Comparison of ENCODE assay signal across 26 cellular contexts in the genomic region with DNA sequence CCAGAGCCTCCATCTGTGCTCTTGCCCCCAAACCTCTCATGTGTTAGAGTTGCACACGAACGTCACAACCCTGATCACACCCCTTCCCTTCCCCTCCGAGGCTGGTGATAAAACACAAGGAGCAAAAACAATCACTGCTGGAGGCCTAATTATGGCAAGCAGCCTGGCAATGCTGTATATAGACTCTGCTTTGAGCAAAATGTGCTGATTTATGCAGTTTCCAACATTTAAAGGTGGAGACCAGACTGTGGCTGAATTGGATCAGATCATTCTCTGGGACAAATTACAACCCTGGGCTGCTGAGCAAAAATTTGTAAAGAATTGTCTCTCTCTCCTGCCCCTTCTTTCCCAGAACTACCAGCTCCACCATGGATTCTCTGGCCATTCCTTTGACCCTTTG.
"Had no signal": no experiment of that assay in that cellular context is flagged by ENCODE, and none has a peak within 500 bp of the region (broad histone marks: within the 10 kb centered on the region; RNA-seq: fewer than 3 reads in every experiment).

No MANE protein-coding gene starts in this region.

- H3K27ac ChIP-seq: left ventricle myocardium inferior, pancreas, prostate gland, sigmoid colon, spleen, suprapubic skin, thoracic aorta, tibial artery, upper lobe of right lung had no signal

- H3K4me1 ChIP-seq: left ventricle myocardium inferior, pancreas, prostate gland, spleen, tibial artery, upper lobe of right lung had no signal

- H3K4me3 Mint-ChIP-seq: mesothelial cell of epicardium; naive B cell; natural killer cell; nephron progenitor cell; stimulated activated effector memory CD8-positive, alpha-beta T cell treated with anti-CD3 and anti-CD28 coated beads, Interleukin-12 subunit alpha, Interleukin-12 subunit beta, amount 100 ng/mL, for 72 hours; stimulated activated naive CD8-positive, alpha-beta T cell treated with anti-CD3 and anti-CD28 coated beads, Interleukin-15, Interleukin-2, amounts not matched to agents 100 ng/mL and 50 ng/mL, for 24 hours had no signal

- FAIRE-seq: pancreas, small intestine, urothelium cell line had no signal

- H3K4me1 Mint-ChIP-seq: naive B cell; natural killer cell; stimulated activated effector memory CD8-positive, alpha-beta T cell treated with anti-CD3 and anti-CD28 coated beads, Interleukin-12 subunit alpha, Interleukin-12 subunit beta, amount 100 ng/mL, for 72 hours had no signal

- H3K9me3 ChIP-seq: pancreas, prostate gland, suprapubic skin, thoracic aorta, tibial artery, upper lobe of right lung had no signal

- ATAC-seq: natural killer cell; pancreas; right cardiac atrium; stimulated activated effector memory CD8-positive, alpha-beta T cell treated with anti-CD3 and anti-CD28 coated beads, Interleukin-12 subunit alpha, Interleukin-12 subunit beta, amount 100 ng/mL, for 72 hours; upper lobe of right lung had no signal

- H3K36me3 ChIP-seq: left ventricle myocardium inferior, pancreas, prostate gland, sigmoid colon, spleen, suprapubic skin, thoracic aorta, tibial artery, upper lobe of right lung had no signal

- H3K9me3 Mint-ChIP-seq: mesothelial cell of epicardium; natural killer cell; nephron progenitor cell; stimulated activated effector memory CD8-positive, alpha-beta T cell treated with anti-CD3 and anti-CD28 coated beads, Interleukin-12 subunit alpha, Interleukin-12 subunit beta, amount 100 ng/mL, for 72 hours had no signal

- H3K27me3 ChIP-seq: pancreas had no signal

- H3K4me3 ChIP-seq: left ventricle myocardium inferior, lung, pancreas, prostate gland, sigmoid colon, spleen, suprapubic skin, thoracic aorta, tibial artery, upper lobe of right lung had no signal

- H3K36me3 Mint-ChIP-seq: mesothelial cell of epicardium; naive B cell; natural killer cell; stimulated activated effector memory CD8-positive, alpha-beta T cell treated with anti-CD3 and anti-CD28 coated beads, Interleukin-12 subunit alpha, Interleukin-12 subunit beta, amount 100 ng/mL, for 72 hours had no signal

- H3K27ac Mint-ChIP-seq: mesothelial cell of epicardium; naive B cell; natural killer cell; nephron progenitor cell; stimulated activated effector memory CD8-positive, alpha-beta T cell treated with anti-CD3 and anti-CD28 coated beads, Interleukin-12 subunit alpha, Interleukin-12 subunit beta, amount 100 ng/mL, for 72 hours; stimulated activated naive CD8-positive, alpha-beta T cell treated with anti-CD3 and anti-CD28 coated beads, Interleukin-15, Interleukin-2, amounts not matched to agents 100 ng/mL and 50 ng/mL, for 24 hours had no signal

- DNase-seq: islet precursor cell; left ventricle myocardium inferior; mesendoderm; naive B cell; natural killer cell; nephron progenitor cell; pancreas; posterior cingulate gyrus; retina; right cardiac atrium; sigmoid colon; small intestine; spleen; stimulated activated CD4-positive, alpha-beta T cell treated with anti-CD3 and anti-CD28 coated beads, Interleukin-4, amount 100 ng/mL, for 24 hours; stimulated activated naive CD4-positive, alpha-beta T cell; tibial artery; trophoblast cell; upper lobe of right lung had no signal
